29 cellular contexts compared by ENCODE assay signal in genomic region chr13:30927595-30927994, GRCh38. TPM values are rescaled to one million over a fixed set of nuclear protein-coding genes. Genes with fewer than 3 reads are reported as not detected.
DNase-seq lines count a peak whose midpoint lies in the region; ATAC-seq and TF ChIP-seq lines count a peak whose summit lies in the region.
"Had no signal": no experiment of that assay in that cellular context is flagged by ENCODE, and none has a peak within 500 bp of the region (broad histone marks: within the 10 kb centered on the region; RNA-seq: fewer than 3 reads in every experiment).

No MANE protein-coding gene starts in this region.

- H3K27me3 Mint-ChIP-seq in activated CD8-positive, alpha-beta T cell treated with anti-CD3 and anti-CD28 coated beads for 36 hours: peaks cover 37% of the 10 kb centered on the region
- peaks cover 35% of the 10 kb centered on the region for H3K27me3 Mint-ChIP-seq in activated CD8-positive, alpha-beta T cell treated with anti-CD3 and anti-CD28 coated beads, Interleukin-2, amount 10 ng/mL, durations not matched to agents 7 days and 5 days (ENCODE audit: low read depth)
- no peaks in the 10 kb centered on the region for H3K27me3 Mint-ChIP-seq in Caco-2 (ENCODE audit: insufficient read depth, unreplicated experiment)
- peaks cover 5% of the 10 kb centered on the region for H3K27me3 Mint-ChIP-seq in nephron progenitor cell (ENCODE audit: low read depth, poor library complexity)

- peaks cover 7% of the 10 kb centered on the region for H3K79me1 ChIP-seq in trophoblast cell (ENCODE audit: low read length)

- peak overlapping the region; percentile 47 for H2BK12ac ChIP-seq in trophoblast cell (ENCODE audit: low read length)

- H3K18ac ChIP-seq in trophoblast cell (ENCODE audit: low read length): no peak overlapping the region

- H3K23ac ChIP-seq in trophoblast cell (ENCODE audit: low read length): no peak overlapping the region

- no peaks in the 10 kb centered on the region for H3K36me3 Mint-ChIP-seq in activated CD8-positive, alpha-beta T cell treated with anti-CD3 and anti-CD28 coated beads for 36 hours (ENCODE audit: low read depth)
- H3K36me3 Mint-ChIP-seq in activated CD8-positive, alpha-beta T cell treated with anti-CD3 and anti-CD28 coated beads, Interleukin-2, amount 10 ng/mL, durations not matched to agents 7 days and 5 days (ENCODE audit: low read depth): no peaks in the 10 kb centered on the region
- H3K36me3 Mint-ChIP-seq in Caco-2 (ENCODE audit: insufficient read depth, unreplicated experiment) (peaks cover 19% of the 10 kb centered on the region), nephron progenitor cell (ENCODE audit: low read depth) (no peaks in the 10 kb centered on the region)
- H3K36me3 Mint-ChIP-seq: activated CD4-positive, alpha-beta memory T cell treated with anti-CD3 and anti-CD28 coated beads for 36 hours; CD4-positive, CD25-positive, alpha-beta regulatory T cell; IgD-negative memory B cell had no signal

- no peak overlapping the region for H4K91ac ChIP-seq in trophoblast cell (ENCODE audit: low read depth, low read length)

- H4K12ac ChIP-seq in trophoblast cell (ENCODE audit: low read depth, low read length): no peak overlapping the region

- H3K9ac ChIP-seq in trophoblast cell (ENCODE audit: low read length): no peak overlapping the region

- H2BK120ac ChIP-seq in trophoblast cell (ENCODE audit: insufficient read depth, low read length, poor library complexity): no peak overlapping the region

- no peak for TF ChIP-seq CTCF in activated CD8-positive, alpha-beta T cell treated with anti-CD3 and anti-CD28 coated beads for 36 hours (IDR thresholded peaks at IDR 0.05)
- TF ChIP-seq CTCF in Caco-2 (IDR thresholded peaks at IDR 0.05; ENCODE audit: insufficient read depth in 1 of 2, low read depth in 1 of 2, low read length in 1 of 2, severe bottlenecking in 1 of 2, unreplicated experiment in 1 of 2) (no peak), epithelial cell of esophagus (IDR thresholded peaks at IDR 0.05; ENCODE audit: insufficient read depth, low read depth, low read length, missing control alignments) (no peak), nephron progenitor cell (IDR thresholded peaks at IDR 0.05) (no peak)

- H3K27me3 ChIP-seq in Caco-2 (replicated peaks; ENCODE audit: control insufficient read depth, insufficient read depth, low read length) (no peaks in the 10 kb centered on the region), trophoblast cell (ENCODE audit: insufficient read depth, low read length) (no peaks in the 10 kb centered on the region)

- no peak overlapping the region for H2AK5ac ChIP-seq in trophoblast cell (ENCODE audit: low read length)

- no peak overlapping the region for H3K4me3 Mint-ChIP-seq in activated CD8-positive, alpha-beta T cell treated with anti-CD3 and anti-CD28 coated beads for 36 hours
- no peak overlapping the region for H3K4me3 Mint-ChIP-seq in activated CD8-positive, alpha-beta T cell treated with anti-CD3 and anti-CD28 coated beads, Interleukin-2, amount 10 ng/mL, durations not matched to agents 7 days and 5 days
- H3K4me3 Mint-ChIP-seq in Caco-2 (ENCODE audit: unreplicated experiment): no peak overlapping the region
- no peak overlapping the region for H3K4me3 Mint-ChIP-seq in nephron progenitor cell
- H3K4me3 Mint-ChIP-seq: activated CD4-positive, alpha-beta memory T cell treated with anti-CD3 and anti-CD28 coated beads for 36 hours; CD4-positive, CD25-positive, alpha-beta regulatory T cell; IgD-negative memory B cell; T-helper 1 cell treated with Interleukin-12 subunit alpha and Interleukin-12 subunit beta and Interleukin-4 antibody, amounts not matched to agents 30 μg/mL and 1 μg/mL, for 36 hours had no signal

- H3K4me3 ChIP-seq in Caco-2 (ENCODE audit: low read depth, low read length): no peak overlapping the region
- H3K4me3 ChIP-seq in epithelial cell of esophagus (ENCODE audit: low read length): no peak overlapping the region
- H3K4me3 ChIP-seq in trophoblast cell (ENCODE audit: low read depth, low read length): no peak overlapping the region
- H3K4me3 ChIP-seq: A549, pancreas, SK-N-MC, smooth muscle cell, transverse colon had no signal

- H3K9me3 ChIP-seq in Caco-2 (peaks cover 18% of the 10 kb centered on the region), trophoblast cell (ENCODE audit: insufficient read depth, low read depth, low read length) (no peaks in the 10 kb centered on the region)
- H3K9me3 ChIP-seq: A549, pancreas, transverse colon had no signal

- no peaks in the 10 kb centered on the region for H3K9me3 Mint-ChIP-seq in activated CD8-positive, alpha-beta T cell treated with anti-CD3 and anti-CD28 coated beads for 36 hours
- no peaks in the 10 kb centered on the region for H3K9me3 Mint-ChIP-seq in activated CD8-positive, alpha-beta T cell treated with anti-CD3 and anti-CD28 coated beads, Interleukin-2, amount 10 ng/mL, durations not matched to agents 7 days and 5 days (ENCODE audit: insufficient read depth)
- H3K9me3 Mint-ChIP-seq in Caco-2 (ENCODE audit: unreplicated experiment) (peaks cover 26% of the 10 kb centered on the region), nephron progenitor cell (no peaks in the 10 kb centered on the region)
- H3K9me3 Mint-ChIP-seq: activated CD4-positive, alpha-beta memory T cell treated with anti-CD3 and anti-CD28 coated beads for 36 hours; IgD-negative memory B cell; T-helper 1 cell treated with Interleukin-12 subunit alpha and Interleukin-12 subunit beta and Interleukin-4 antibody, amounts not matched to agents 30 μg/mL and 1 μg/mL, for 36 hours had no signal

- H3K79me2 ChIP-seq in trophoblast cell (ENCODE audit: control insufficient read depth, insufficient read depth, low read length, poor library complexity): no peaks in the 10 kb centered on the region

- no peak overlapping the region for H3K27ac ChIP-seq in trophoblast cell (ENCODE audit: low read depth, low read length)
- H3K27ac ChIP-seq: A549, pancreas, SK-N-MC, transverse colon had no signal

- H3K27ac Mint-ChIP-seq in activated CD8-positive, alpha-beta T cell treated with anti-CD3 and anti-CD28 coated beads for 36 hours: no peak overlapping the region
- no peak overlapping the region for H3K27ac Mint-ChIP-seq in activated CD8-positive, alpha-beta T cell treated with anti-CD3 and anti-CD28 coated beads, Interleukin-2, amount 10 ng/mL, durations not matched to agents 7 days and 5 days
- peak overlapping the region; percentile 68 for H3K27ac Mint-ChIP-seq in Caco-2 (ENCODE audit: unreplicated experiment)
- no peak overlapping the region for H3K27ac Mint-ChIP-seq in nephron progenitor cell
- H3K27ac Mint-ChIP-seq: activated CD4-positive, alpha-beta memory T cell treated with anti-CD3 and anti-CD28 coated beads for 36 hours; CD4-positive, CD25-positive, alpha-beta regulatory T cell; IgD-negative memory B cell; T-helper 1 cell treated with Interleukin-12 subunit alpha and Interleukin-12 subunit beta and Interleukin-4 antibody, amounts not matched to agents 30 μg/mL and 1 μg/mL, for 36 hours had no signal

- CTCF ChIA-PET in activated CD8-positive, alpha-beta T cell treated with anti-CD3 and anti-CD28 coated beads for 36 hours (lab: Charles Lee): no interaction called here
- CTCF ChIA-PET in activated CD8-positive, alpha-beta T cell treated with anti-CD3 and anti-CD28 coated beads, Interleukin-2, amount 10 ng/mL, durations not matched to agents 7 days and 5 days (lab: Charles Lee): no interaction called here
- CTCF ChIA-PET in Caco-2 (lab: Charles Lee): no interaction called here

- BruUV-seq in Caco-2 (replicated peaks; lab: Mats Ljungman, UMichigan): TSS peak; percentile 73

- H3K4me2 ChIP-seq in trophoblast cell (ENCODE audit: low read length): no peak overlapping the region
- H3K4me2 ChIP-seq: A549, smooth muscle cell had no signal

- H3K36me3 ChIP-seq in Caco-2 (ENCODE audit: control insufficient read depth, insufficient read depth, low read length) (no peaks in the 10 kb centered on the region), trophoblast cell (ENCODE audit: control insufficient read depth in 1 of 2, insufficient read depth in 2 of 2, low read length in 2 of 2) (no peaks in the 10 kb centered on the region)
- H3K36me3 ChIP-seq: pancreas, transverse colon had no signal

- peak; percentile 12 for DNase-seq in activated CD8-positive, alpha-beta T cell treated with anti-CD3 and anti-CD28 coated beads for 36 hours
- DNase-seq in activated CD8-positive, alpha-beta T cell treated with anti-CD3 and anti-CD28 coated beads, Interleukin-2, amount 10 ng/mL, durations not matched to agents 7 days and 5 days: no peak
- DNase-seq in Caco-2 (no peak), epithelial cell of esophagus (ENCODE audit: low read depth) (peak; percentile 84), trophoblast cell (peak in 1 of 2 donors; percentile 18), iPS-NIHi7 (ENCODE audit: extremely low spot score) (no peak), nephron progenitor cell (no peak)
- DNase-seq: activated CD4-positive, alpha-beta memory T cell treated with anti-CD3 and anti-CD28 coated beads for 36 hours; activated CD4-positive, CD25-positive, alpha-beta regulatory T cell; activated gamma-delta T cell treated with Interleukin-2 at 50 U/mL for 16 hours; CD4-positive, CD25-positive, alpha-beta regulatory T cell; cerebellar nuclear complex; dermis blood vessel endothelial cell; GOT3; hippocampal formation; NCI-H146; NCI-H526 treated with DMSO at 0.1 percent for 48 hours; NK-92 treated with Interleukin-12 subunit alpha and Interleukin-12 subunit beta, amount 100 ng/mL, for 24 hours; pancreas; PC-3; stimulated activated CD4-positive, alpha-beta T cell treated with anti-CD3 and anti-CD28 coated beads, Interleukin-2, amount 100 ng/mL, for 24 hours; transverse colon had no signal

- H2BK5ac ChIP-seq in trophoblast cell (ENCODE audit: low read depth, low read length, poor library complexity): no peak overlapping the region

- intact Hi-C loops in activated CD8-positive, alpha-beta T cell treated with anti-CD3 and anti-CD28 coated beads for 36 hours (cut with micrococcal nuclease): no loop called here
- intact Hi-C loops in Caco-2 (cut with micrococcal nuclease; ENCODE audit: unreplicated experiment): no loop called here

- H3K14ac ChIP-seq in trophoblast cell (ENCODE audit: low read length): no peak overlapping the region

- H3K4me1 ChIP-seq in Caco-2 (peaks cover 30% of the 10 kb centered on the region), trophoblast cell (ENCODE audit: control insufficient read depth in 1 of 2, insufficient read depth in 2 of 2, low read length in 2 of 2) (peaks cover 12 to 27% of the 10 kb centered on the region in 2 experiments)
- H3K4me1 ChIP-seq: A549, pancreas, transverse colon had no signal

- no peak overlapping the region for H2AFZ ChIP-seq in trophoblast cell (ENCODE audit: insufficient read depth, low read length, poor library complexity)

- POLR2A ChIA-PET in activated CD8-positive, alpha-beta T cell treated with anti-CD3 and anti-CD28 coated beads for 36 hours (lab: Charles Lee): no interaction called here
- POLR2A ChIA-PET in activated CD8-positive, alpha-beta T cell treated with anti-CD3 and anti-CD28 coated beads, Interleukin-2, amount 10 ng/mL, durations not matched to agents 7 days and 5 days (lab: Charles Lee): no interaction called here
- POLR2A ChIA-PET in Caco-2 (lab: Charles Lee): no interaction called here

- H3K4me1 Mint-ChIP-seq in activated CD8-positive, alpha-beta T cell treated with anti-CD3 and anti-CD28 coated beads for 36 hours (ENCODE audit: low read depth): peaks cover 15% of the 10 kb centered on the region
- peaks cover 6% of the 10 kb centered on the region for H3K4me1 Mint-ChIP-seq in activated CD8-positive, alpha-beta T cell treated with anti-CD3 and anti-CD28 coated beads, Interleukin-2, amount 10 ng/mL, durations not matched to agents 7 days and 5 days (ENCODE audit: low read depth)
- H3K4me1 Mint-ChIP-seq in Caco-2 (ENCODE audit: low read depth, unreplicated experiment): peaks cover 29% of the 10 kb centered on the region
- H3K4me1 Mint-ChIP-seq in nephron progenitor cell: peaks cover 55% of the 10 kb centered on the region

- WGBS in trophoblast cell (ENCODE audit: extremely low coverage, insufficient coverage, insufficient read length): no CpG with 5 or more reads among the region's 1 CpG

- peak; percentile 55 for ATAC-seq in activated CD8-positive, alpha-beta T cell treated with anti-CD3 and anti-CD28 coated beads for 36 hours
- ATAC-seq in activated CD8-positive, alpha-beta T cell treated with anti-CD3 and anti-CD28 coated beads, Interleukin-2, amount 10 ng/mL, durations not matched to agents 7 days and 5 days: no peak
- no peak for ATAC-seq in HG02759 (IDR thresholded peaks at IDR 0.05; ENCODE audit: unreplicated experiment)
- ATAC-seq: A549, PC-3 had no signal

- no peak overlapping the region for H3K4ac ChIP-seq in trophoblast cell (ENCODE audit: low read depth, low read length)

- H4K8ac ChIP-seq in trophoblast cell (ENCODE audit: low read depth, low read length): no peak overlapping the region

RNA-seq across cellular contexts. Expression of gene TEX26, which starts 4.9 kb away (rescaled TPM):
- total RNA-seq in activated CD8-positive, alpha-beta T cell treated with anti-CD3 and anti-CD28 coated beads for 36 hours: not detected
- not detected for total RNA-seq in activated CD8-positive, alpha-beta T cell treated with anti-CD3 and anti-CD28 coated beads, Interleukin-2, amount 10 ng/mL, durations not matched to agents 7 days and 5 days
- total RNA-seq in Caco-2 (2022): not detected in 2 replicates
- polyA plus RNA-seq in trophoblast cell (2013): 0.12 TPM in 1 of 2 replicates, not detected in the other
- total RNA-seq: activated CD4-positive, alpha-beta memory T cell treated with anti-CD3 and anti-CD28 coated beads for 36 hours; CD4-positive, CD25-positive, alpha-beta regulatory T cell; dermis blood vessel endothelial cell; PC-3; transverse colon had no signal
- polyA plus RNA-seq: A549; CD4-positive, CD25-positive, alpha-beta regulatory T cell; IgD-negative memory B cell; neural cell had no signal

RNA-seq across cellular contexts. Expression of gene MEDAG, which starts 21.5 kb away (rescaled TPM):
- not detected for total RNA-seq in activated CD8-positive, alpha-beta T cell treated with anti-CD3 and anti-CD28 coated beads for 36 hours
- not detected for total RNA-seq in activated CD8-positive, alpha-beta T cell treated with anti-CD3 and anti-CD28 coated beads, Interleukin-2, amount 10 ng/mL, durations not matched to agents 7 days and 5 days
- not detected in 2 replicates for total RNA-seq in Caco-2 (2022)
- 0.58 and 0.63 TPM in 2 replicates for polyA plus RNA-seq in trophoblast cell (2013)
- total RNA-seq: activated CD4-positive, alpha-beta memory T cell treated with anti-CD3 and anti-CD28 coated beads for 36 hours; CD4-positive, CD25-positive, alpha-beta regulatory T cell; PC-3; smooth muscle cell had no signal
- polyA plus RNA-seq: IgD-negative memory B cell, neural cell, smooth muscle cell had no signal

Comparison
In these comparisons a context has a peak if more than half of its experiments do, and no peak if none do; other contexts are left out.
1. DNase-seq: peak in activated CD8-positive, alpha-beta T cell treated with anti-CD3 and anti-CD28 coated beads for 36 hours (single experiment) and epithelial cell of esophagus (single experiment); none in activated CD8-positive, alpha-beta T cell treated with anti-CD3 and anti-CD28 coated beads, Interleukin-2, amount 10 ng/mL, durations not matched to agents 7 days and 5 days (single experiment), Caco-2 (0 of 2), iPS-NIHi7 (single experiment) and nephron progenitor cell (single experiment).